8 cellular contexts compared by ENCODE assay signal in the genomic region with DNA sequence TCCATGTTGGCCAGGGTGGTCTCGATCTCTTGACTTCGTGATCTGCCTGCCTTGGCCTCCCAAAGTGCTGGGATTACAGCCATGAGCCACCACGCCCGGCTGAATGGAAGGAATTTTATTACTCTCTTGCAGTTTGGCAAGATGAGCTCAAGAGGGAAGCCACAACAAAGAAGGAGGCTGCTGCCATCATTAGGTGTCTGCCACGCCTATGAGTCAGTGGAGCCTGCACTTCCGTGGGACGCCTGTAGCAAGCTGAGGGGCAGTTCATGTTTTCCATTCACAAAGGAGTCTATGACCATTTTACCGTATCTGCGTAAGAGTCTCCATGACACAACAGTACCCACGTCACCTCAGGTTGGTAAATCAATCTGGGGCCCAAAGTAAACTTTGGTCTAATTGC. TPM values are rescaled to one million over a fixed set of nuclear protein-coding genes. Genes with fewer than 3 reads are reported as not detected.
DNase-seq lines count a peak whose midpoint lies in the region; ATAC-seq, FAIRE-seq and TF ChIP-seq lines count a peak whose summit lies in the region.

No MANE protein-coding gene starts in this region.

- no peak for FAIRE-seq in GM12892 (lab: Jason Lieb, UNC)

- no peak for TF ChIP-seq POLR2A in GM12892 (IDR thresholded peaks at IDR 0.05; ENCODE audit: low read depth, low read length)

- ATAC-seq in GM21717 (IDR thresholded peaks at IDR 0.05; ENCODE audit: unreplicated experiment) (no peak), left lobe of liver (no peak)

- in situ Hi-C loops in KBM-7 (cut with MboI; ENCODE audit: low pct_unique_long_range_greater_than_20kb, low sequenced_read_pairs): no loop called here

- DNase-seq in KBM-7 (peak; percentile 44), glomerular visceral epithelial cell (ENCODE audit: extremely low spot score) (peak; percentile 90), left lobe of liver (ENCODE audit: low spot score) (no peak), GM12892 (ENCODE audit: insufficient read length) (no peak), SHP77 (lab: John Stamatoyannopoulos, UW) (no peak)
- peak; percentile 79 to 85 for DNase-seq in activated CD4-positive, alpha-beta T cell treated with anti-CD3 and anti-CD28 coated beads, Interleukin-2, amount 50 U/mL, for 48 hours
- peak; percentile 80 to 89 for DNase-seq in stimulated activated CD8-positive, alpha-beta memory T cell treated with anti-CD3 and anti-CD28 coated beads, Interleukin-7, amount 100 ng/mL, for 4 hours (ENCODE audit: low read depth in 2 of 2)

RNA-seq across cellular contexts. Expression of gene CHRNA9, which starts 51.2 kb away (rescaled TPM):
- not detected for total RNA-seq in left lobe of liver
- polyA plus RNA-seq in GM12892 (2012; ENCODE audit: missing spikeins): not detected

Comparison
In these comparisons a context has a peak if more than half of its experiments do, and no peak if none do; other contexts are left out.
1. DNase-seq: peak in KBM-7 (single experiment), activated CD4-positive, alpha-beta T cell treated with anti-CD3 and anti-CD28 coated beads, Interleukin-2, amount 50 U/mL, for 48 hours (2 of 2), glomerular visceral epithelial cell (single experiment) and stimulated activated CD8-positive, alpha-beta memory T cell treated with anti-CD3 and anti-CD28 coated beads, Interleukin-7, amount 100 ng/mL, for 4 hours (2 of 2); none in left lobe of liver (single experiment), GM12892 (single experiment) and SHP77 (0 of 2).